In genomic region chr9:133935328-133936040, GRCh38 we compare ENCODE assay signal across 12 cellular contexts. TPM values are rescaled to one million over a fixed set of nuclear protein-coding genes. Genes with fewer than 3 reads are reported as not detected.
A peak's percentile ranks its signal among the peaks of the same experiment; 100 is the strongest.
DNase-seq lines count a peak whose midpoint lies in the region; ATAC-seq, FAIRE-seq and TF ChIP-seq lines count a peak whose summit lies in the region.
"Had no signal": no experiment of that assay in that cellular context is flagged by ENCODE, and none has a peak within 500 bp of the region (broad histone marks: within the 10 kb centered on the region; RNA-seq: fewer than 3 reads in every experiment).

No MANE protein-coding gene starts in this region.

- H3K9me3 ChIP-seq in endothelial cell of umbilical vein (replicated peaks; ENCODE audit: control insufficient read depth, insufficient read depth, low read length) (no peaks in the 10 kb centered on the region), mucosa of stomach (ENCODE audit: control insufficient read depth, low read length) (no peaks in the 10 kb centered on the region), suprapubic skin (no peaks in the 10 kb centered on the region)

- peaks cover 5% of the 10 kb centered on the region for H3K9me3 Mint-ChIP-seq in mesothelial cell of epicardium

- H3K79me2 ChIP-seq in endothelial cell of umbilical vein (ENCODE audit: control insufficient read depth, insufficient read depth, low read length) = peaks cover 30% of the 10 kb centered on the region

- TF ChIP-seq CTCF in endothelial cell of umbilical vein (IDR thresholded peaks at IDR 0.05; ENCODE audit: extremely low read depth in 1 of 2, insufficient read depth in 1 of 2, low read depth in 1 of 2, low read length in 2 of 2) (no peak), mesothelial cell of epicardium (IDR thresholded peaks at IDR 0.05; ENCODE audit: unreplicated experiment) (no peak), suprapubic skin (IDR thresholded peaks at IDR 0.05) (no peak)

- dilution Hi-C loops in endothelial cell of umbilical vein (cut with MboI; ENCODE audit: extremely low pct_ligation_motif_present, low sequenced_read_pairs) = no loop called here

- no TSS peak for BruUV-seq in endothelial cell of umbilical vein (replicated peaks; lab: Mats Ljungman, UMichigan)

- H3K9ac ChIP-seq in endothelial cell of umbilical vein (replicated peaks; ENCODE audit: extremely low read depth, insufficient read depth, low read length) (no peak overlapping the region), mucosa of stomach (ENCODE audit: low read length) (peak overlapping the region; percentile 61)

- H3K27me3 ChIP-seq in endothelial cell of umbilical vein (ENCODE audit: control insufficient read depth in 2 of 2, insufficient read depth in 2 of 2, low read length in 2 of 2) (no peaks in the 10 kb centered on the region), mucosa of stomach (ENCODE audit: control insufficient read depth, insufficient read depth, low read length) (no peaks in the 10 kb centered on the region), suprapubic skin (no peaks in the 10 kb centered on the region)

- no peak overlapping the region for H3K4me3 Mint-ChIP-seq in mesothelial cell of epicardium
- H3K4me3 Mint-ChIP-seq: activated CD8-positive, alpha-beta T cell treated with anti-CD3 and anti-CD28 coated beads, Interleukin-2, amount 10 ng/mL, durations not matched to agents 7 days and 5 days had no signal

- peak; percentile 94 for FAIRE-seq in endothelial cell of umbilical vein (lab: Jason Lieb, UNC)
- FAIRE-seq: keratinocyte had no signal

- TF ChIP-seq POLR2A in endothelial cell of umbilical vein (IDR thresholded peaks at IDR 0.05; ENCODE audit: low read depth, low read length) (no peak), suprapubic skin (IDR thresholded peaks at IDR 0.05) (no peak)

- DNase-seq in Right ventricle myocardium inferior (ENCODE audit: missing footprints) (peak; percentile 80), cardiac septum (ENCODE audit: low spot score) (no peak), endothelial cell of umbilical vein (ENCODE audit: low read depth, low spot score) (peak; percentile 79), UCSD-AML1 (lab: John Stamatoyannopoulos, UW; ENCODE audit: unreplicated experiment) (no peak), mesothelial cell of epicardium (ENCODE audit: low spot score in 2 of 2, unreplicated experiment in 2 of 2) (no peak), suprapubic skin (ENCODE audit: low spot score in 2 of 2) (no peak), occipital lobe (lab: John Stamatoyannopoulos, UW) (no peak)
- DNase-seq: activated CD8-positive, alpha-beta T cell treated with anti-CD3 and anti-CD28 coated beads, Interleukin-2, amount 10 ng/mL, durations not matched to agents 7 days and 5 days; cerebellar nuclear complex; GOT3 had no signal

- TF ChIP-seq EP300 in suprapubic skin (IDR thresholded peaks at IDR 0.05) = no peak

- intact Hi-C loops in Right ventricle myocardium inferior (cut with DNase I) = no loop called here
- intact Hi-C loops in cardiac septum (cut with DNase I) = no loop called here
- intact Hi-C loops in endothelial cell of umbilical vein (cut with micrococcal nuclease) = no loop called here

- no peak overlapping the region for H2AFZ ChIP-seq in endothelial cell of umbilical vein (ENCODE audit: low read depth, low read length)

- H3K4me2 ChIP-seq in endothelial cell of umbilical vein (ENCODE audit: insufficient read depth, low read length) = no peak overlapping the region

- H3K4me1 ChIP-seq in endothelial cell of umbilical vein (ENCODE audit: control insufficient read depth, extremely low read depth, insufficient read depth, low read length) = peaks cover 26% of the 10 kb centered on the region
- peaks cover 52% of the 10 kb centered on the region for H3K4me1 ChIP-seq in mucosa of stomach (ENCODE audit: control insufficient read depth, insufficient read depth, low read length)
- H3K4me1 ChIP-seq in suprapubic skin = peaks cover 6% of the 10 kb centered on the region

- POLR2A ChIA-PET in endothelial cell of umbilical vein (lab: Charles Lee) = no interaction called here

- peaks cover 22% of the 10 kb centered on the region for H3K4me1 Mint-ChIP-seq in mesothelial cell of epicardium

- H3K27me3 Mint-ChIP-seq in mesothelial cell of epicardium (ENCODE audit: low read depth) = no peaks in the 10 kb centered on the region

- no peaks in the 10 kb centered on the region for H4K20me1 ChIP-seq in endothelial cell of umbilical vein (replicated peaks; ENCODE audit: control insufficient read depth, extremely low read depth, insufficient read depth, low read length)

- ATAC-seq in Right ventricle myocardium inferior = peak; percentile 66
- ATAC-seq: activated CD8-positive, alpha-beta T cell treated with anti-CD3 and anti-CD28 coated beads, Interleukin-2, amount 10 ng/mL, durations not matched to agents 7 days and 5 days had no signal

- peak overlapping the region; percentile 32 for H3K27ac ChIP-seq in endothelial cell of umbilical vein (ENCODE audit: insufficient read depth, low read depth, low read length)
- H3K27ac ChIP-seq in suprapubic skin = no peak overlapping the region

- no peak overlapping the region for H3K4me3 ChIP-seq in endothelial cell of umbilical vein (replicated peaks in 1 of 3; ENCODE audit: insufficient read depth in 1 of 3, low read depth in 1 of 3, low read length in 3 of 3)
- no peak overlapping the region for H3K4me3 ChIP-seq in mucosa of stomach (ENCODE audit: low read length)
- H3K4me3 ChIP-seq in suprapubic skin = no peak overlapping the region

- no peak overlapping the region for H3K27ac Mint-ChIP-seq in mesothelial cell of epicardium
- H3K27ac Mint-ChIP-seq: activated CD8-positive, alpha-beta T cell treated with anti-CD3 and anti-CD28 coated beads, Interleukin-2, amount 10 ng/mL, durations not matched to agents 7 days and 5 days had no signal

- peaks cover 10% of the 10 kb centered on the region for H3K36me3 Mint-ChIP-seq in mesothelial cell of epicardium

- CTCF ChIA-PET in endothelial cell of umbilical vein (lab: Charles Lee) = interaction anchor here (0.9 to 1.9 kb wide), 5 partner anchors 9 to 58 kb away, joined by 3 to 8 read pairs (median 5); no protein-coding TSS in a partner anchor

- WGBS in suprapubic skin = 83% methylated on average over 20 of the region's 30 CpGs

- no peaks in the 10 kb centered on the region for H3K9me1 ChIP-seq in endothelial cell of umbilical vein (replicated peaks; ENCODE audit: control insufficient read depth, extremely low read depth, insufficient read depth, low read length)

- peaks cover 0 to 6% of the 10 kb centered on the region in 2 experiments for H3K36me3 ChIP-seq in endothelial cell of umbilical vein (ENCODE audit: control insufficient read depth in 2 of 2, extremely low read depth in 1 of 2, insufficient read depth in 2 of 2, low read length in 2 of 2)
- H3K36me3 ChIP-seq in mucosa of stomach (ENCODE audit: control insufficient read depth, insufficient read depth, low read length) = no peaks in the 10 kb centered on the region
- H3K36me3 ChIP-seq in suprapubic skin = peaks cover 12% of the 10 kb centered on the region

TF ChIP-seq in endothelial cell of umbilical vein, 7 proteins besides CTCF, POLR2A, EP300 and RAD21:
- TF ChIP-seq FOS (IDR thresholded peaks at IDR 0.05; ENCODE audit: borderline replicate concordance, insufficient read depth, low read length) (no peak), GATA2 (IDR thresholded peaks at IDR 0.05; ENCODE audit: insufficient read depth, insufficient read length, low read depth, low read length) (no peak), MAX (IDR thresholded peaks at IDR 0.05; ENCODE audit: insufficient read depth, insufficient read length) (no peak), MYC (IDR thresholded peaks at IDR 0.05; ENCODE audit: low read depth, low read length) (no peak), EZH2 (IDR thresholded peaks at IDR 0.05; ENCODE audit: borderline replicate concordance, low read depth, low read length, severe bottlenecking) (no peak), JUN (IDR thresholded peaks at IDR 0.05; ENCODE audit: borderline replicate concordance, insufficient read depth, insufficient read length, low read depth) (no peak), POLR2AphosphoS5 (IDR thresholded peaks at IDR 0.05; ENCODE audit: insufficient read depth, low read depth, low read length) (no peak)

RNA-seq across cellular contexts. Expression of gene VAV2, which starts 56.6 kb away (rescaled TPM):
- total RNA-seq in Right ventricle myocardium inferior = 7.6 TPM
- 8.1 TPM for total RNA-seq in cardiac septum
- total RNA-seq in endothelial cell of umbilical vein = 29.9 and 30.6 TPM in 2 replicates
- 8.6 and 10.6 TPM in 2 replicates for polyA plus RNA-seq in endothelial cell of umbilical vein
- 14.4 and 14.8 TPM in 2 replicates for polyA plus RNA-seq in endothelial cell of umbilical vein (2011; cell fraction: cytosol; rRNA removed)
- 32.0 and 32.3 TPM in 2 replicates for polyA plus RNA-seq in endothelial cell of umbilical vein (2011; cell fraction: nucleus; rRNA removed)
- polyA plus RNA-seq in endothelial cell of umbilical vein (2012) = 18.8 and 23.8 TPM in 2 replicates
- polyA minus RNA-seq in endothelial cell of umbilical vein = 22.5 and 22.6 TPM in 2 replicates
- 24.8 TPM for polyA minus RNA-seq in endothelial cell of umbilical vein (2011; cell fraction: cytosol; rRNA and poly(A)+ RNA removed)
- polyA minus RNA-seq in endothelial cell of umbilical vein (2011; cell fraction: nucleus; rRNA and poly(A)+ RNA removed) = 18.1 TPM in 2 replicates
- total RNA-seq in mesothelial cell of epicardium = 57.5 to 62.1 TPM (median 61.9 TPM) in 3 replicates
- total RNA-seq in suprapubic skin = 10 to 100 TPM in 1 of 4 donors, 1 to 10 TPM in 3; 5.2 to 10.3 (median 6.4) TPM
- total RNA-seq in occipital lobe = 41.3 TPM

Comparison
In these comparisons a context has a peak if more than half of its experiments do, and no peak if none do; other contexts are left out.
1. DNase-seq: peak in Right ventricle myocardium inferior (single experiment) and endothelial cell of umbilical vein (single experiment); none in cardiac septum (single experiment), UCSD-AML1 (single experiment), mesothelial cell of epicardium (0 of 2), suprapubic skin (0 of 2) and occipital lobe (single experiment).